22 cellular contexts compared by ENCODE assay signal in the genomic region with DNA sequence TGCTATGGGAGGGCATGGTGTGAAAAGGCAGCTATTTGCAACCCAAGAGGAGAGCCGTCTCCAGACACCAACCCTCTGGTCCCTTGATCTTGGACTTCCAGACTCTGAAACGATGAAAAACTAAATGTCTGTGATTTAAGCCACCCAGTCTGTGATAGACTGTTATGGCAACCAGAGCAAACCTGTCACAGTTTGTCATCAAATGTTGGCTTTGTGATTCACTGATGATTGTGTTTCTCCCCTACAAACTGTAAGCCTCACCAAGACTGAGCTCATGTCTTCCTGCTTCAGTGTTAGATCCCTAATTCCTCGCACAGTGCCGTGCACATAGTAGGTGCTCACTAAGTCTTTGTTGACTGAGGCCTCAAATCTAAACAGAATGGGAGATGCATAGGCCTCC.
DNase-seq lines count a peak whose midpoint lies in the region; ATAC-seq, FAIRE-seq and TF ChIP-seq lines count a peak whose summit lies in the region.
"Had no signal": no experiment of that assay in that cellular context is flagged by ENCODE, and none has a peak within 500 bp of the region (broad histone marks: within the 10 kb centered on the region; RNA-seq: fewer than 3 reads in every experiment).

No MANE protein-coding gene starts in this region.

- no peaks in the 10 kb centered on the region for H3K27me3 ChIP-seq in GM23248 (replicated peaks; ENCODE audit: insufficient read depth)
- no peaks in the 10 kb centered on the region for H3K27me3 ChIP-seq in astrocyte (ENCODE audit: insufficient read depth, low read length)
- H3K27me3 ChIP-seq: esophagus muscularis mucosa had no signal

- no peaks in the 10 kb centered on the region for H3K9me2 ChIP-seq in GM23248 (ENCODE audit: insufficient read depth)

- 45% methylated on average over 4 of the region's 4 CpGs for WGBS in A549 (ENCODE audit: missing lambda C conversion rate)
- WGBS in GM23248 (ENCODE audit: low coverage in 1 of 2, low lambda C conversion rate in 2 of 2, missing lambda C conversion rate in 2 of 2), 2 experiments, result 81 to 85% methylated on average over 4 of the region's 4 CpGs

- TF ChIP-seq RAD21 in A549 (conservative IDR thresholded peaks at IDR 0.05 in 1 of 2, IDR thresholded peaks at IDR 0.05 in 1 of 2), result no peak

- H3K9me3 Mint-ChIP-seq in astrocyte (ENCODE audit: unreplicated experiment), result no peaks in the 10 kb centered on the region
- peaks cover 2% of the 10 kb centered on the region for H3K9me3 Mint-ChIP-seq in neural crest cell
- H3K9me3 Mint-ChIP-seq in activated T-cell treated with anti-CD3 and anti-CD28 coated beads, Interleukin-2, amount 50 U/mL, for 24 hours, result peaks cover 6% of the 10 kb centered on the region
- H3K9me3 Mint-ChIP-seq: effector memory CD8-positive, alpha-beta T cell had no signal

- H3K36me3 ChIP-seq in GM23248 (ENCODE audit: low read depth) (no peaks in the 10 kb centered on the region), astrocyte (ENCODE audit: insufficient read depth, low read length) (no peaks in the 10 kb centered on the region)
- H3K36me3 ChIP-seq: esophagus muscularis mucosa, HAP-1 had no signal

- ATAC-seq in A549 (peak; percentile 63 to 64; a peak in 5 of 6 replicates), HG03159 (IDR thresholded peaks at IDR 0.05; ENCODE audit: unreplicated experiment) (no peak)
- ATAC-seq: effector memory CD8-positive, alpha-beta T cell; GM12878; left cardiac atrium; T-cell had no signal

- no peaks in the 10 kb centered on the region for H3F3A ChIP-seq in GM23248 (ENCODE audit: insufficient read depth)

- H2AFZ ChIP-seq in GM23248 (no peak overlapping the region), astrocyte (ENCODE audit: low read depth, low read length) (no peak overlapping the region)

- TF ChIP-seq CTCF in A549 (IDR thresholded peaks at IDR 0.05) (no peak), astrocyte (IDR thresholded peaks at IDR 0.05; ENCODE audit: insufficient read depth, low read depth, low read length) (no peak), neural crest cell (conservative IDR thresholded peaks at IDR 0.05) (no peak)

- POLR2A ChIA-PET in A549 (lab: Yijun Ruan, JAX), result no interaction called here

- peaks cover 7% of the 10 kb centered on the region; the same call in 2 of the 3 replicates for H3K4me1 ChIP-seq in A549
- H3K4me1 ChIP-seq in GM23248 (ENCODE audit: insufficient read depth), result no peaks in the 10 kb centered on the region
- peaks cover 25% of the 10 kb centered on the region for H3K4me1 ChIP-seq in astrocyte (ENCODE audit: insufficient read depth, low read length)
- H3K4me1 ChIP-seq: HAP-1 had no signal

- no peaks in the 10 kb centered on the region; the same call in 2 of the 3 replicates for H3K9me3 ChIP-seq in A549
- H3K9me3 ChIP-seq in GM23248 (ENCODE audit: low read depth), result no peaks in the 10 kb centered on the region
- peaks cover 3% of the 10 kb centered on the region for H3K9me3 ChIP-seq in astrocyte (ENCODE audit: insufficient read depth, low read depth, low read length)
- H3K9me3 ChIP-seq: HAP-1 had no signal

- H3K4me3 ChIP-seq in A549 (no peak overlapping the region), GM23248 (no peak overlapping the region), astrocyte (ENCODE audit: insufficient read depth, low read depth, low read length) (no peak overlapping the region)
- H3K4me3 ChIP-seq: esophagus muscularis mucosa, GM12878, HAP-1 had no signal

- DNase-seq in A549 (ENCODE audit: low read depth in 1 of 2, low spot score in 1 of 2) (peak; percentile 10 to 31), GM23248 (peak; percentile 35), astrocyte (ENCODE audit: low read depth) (no peak), neural crest cell (ENCODE audit: low read depth, low spot score) (no peak)
- DNase-seq in activated effector memory CD4-positive, alpha-beta T cell treated with anti-CD3 and anti-CD28 coated beads, Interleukin-2, amount 50 U/mL, for 16 hours, result no peak
- DNase-seq in activated T-cell treated with anti-CD3 and anti-CD28 coated beads, Interleukin-2, amount 50 U/mL, for 24 hours, result no peak
- DNase-seq: activated CD4-positive, alpha-beta T cell treated with anti-CD3 and anti-CD28 coated beads, Interleukin-2, amount 10 ng/mL, durations not matched to agents 24 days and 14 days; DMS153; effector memory CD8-positive, alpha-beta T cell; KBM-7; left cardiac atrium; NCI-H2171; NCI-H524 treated with DMSO at 0.1 percent for 48 hours; SHP77; T-cell had no signal

- H3K4me2 ChIP-seq in A549 (no peak overlapping the region), GM23248 (ENCODE audit: unreplicated experiment) (no peak overlapping the region), astrocyte (ENCODE audit: low read length) (no peak overlapping the region)

- H3K27ac ChIP-seq in A549 (peak overlapping the region in 1 of 2 experiments; percentile 41; a peak in 1 of 6 replicates), GM23248 (no peak overlapping the region), astrocyte (ENCODE audit: low read depth, low read length) (no peak overlapping the region)
- H3K27ac ChIP-seq: esophagus muscularis mucosa had no signal

- H3K27me3 Mint-ChIP-seq in astrocyte (ENCODE audit: low read depth, unreplicated experiment) (peaks cover 1% of the 10 kb centered on the region), neural crest cell (ENCODE audit: low read depth) (no peaks in the 10 kb centered on the region)
- H3K27me3 Mint-ChIP-seq in activated T-cell treated with anti-CD3 and anti-CD28 coated beads, Interleukin-2, amount 50 U/mL, for 24 hours, result peaks cover 14% of the 10 kb centered on the region

- CTCF ChIA-PET in A549 (lab: Yijun Ruan, JAX), result interaction anchor here (1.7 kb wide), 1 partner anchor 13 kb away, joined by 3 read pairs; no protein-coding TSS in a partner anchor

- no peak for TF ChIP-seq POLR2A in A549 (IDR thresholded peaks at IDR 0.05; ENCODE audit: low read length)

- H3K27ac Mint-ChIP-seq in astrocyte (ENCODE audit: unreplicated experiment), result peak overlapping the region; percentile 42
- H3K27ac Mint-ChIP-seq in neural crest cell (ENCODE audit: unreplicated experiment), result peak overlapping the region; percentile 89
- no peak overlapping the region for H3K27ac Mint-ChIP-seq in activated T-cell treated with anti-CD3 and anti-CD28 coated beads, Interleukin-2, amount 50 U/mL, for 24 hours
- H3K27ac Mint-ChIP-seq: activated CD4-positive, alpha-beta T cell treated with anti-CD3 and anti-CD28 coated beads, Interleukin-2, amount 10 ng/mL, durations not matched to agents 24 days and 14 days; activated T-helper 2 cell treated with anti-CD3 and anti-CD28 coated beads, Interferon-gamma antibody, Interleukin-2, Interleukin-4, amounts not matched to agents 10 μg/mL and 5 μg/mL and 100 μg/mL, durations not matched to agents 14 hours and 24 hours and 36 hours; effector memory CD8-positive, alpha-beta T cell; T-cell had no signal

- H3K9ac ChIP-seq in GM23248 (no peak overlapping the region), astrocyte (ENCODE audit: low read length) (no peak overlapping the region)

- FAIRE-seq in A549 (lab: Jason Lieb, UNC), result no peak
- no peak for FAIRE-seq in astrocyte (lab: Jason Lieb, UNC)
- FAIRE-seq: colon, GM12878, TTC549 had no signal

- H3K4me3 Mint-ChIP-seq in astrocyte (ENCODE audit: unreplicated experiment), result no peak overlapping the region
- H3K4me3 Mint-ChIP-seq in neural crest cell, result no peak overlapping the region
- H3K4me3 Mint-ChIP-seq in activated T-cell treated with anti-CD3 and anti-CD28 coated beads, Interleukin-2, amount 50 U/mL, for 24 hours, result no peak overlapping the region
- H3K4me3 Mint-ChIP-seq: activated CD4-positive, alpha-beta T cell treated with anti-CD3 and anti-CD28 coated beads, Interleukin-2, amount 10 ng/mL, durations not matched to agents 24 days and 14 days; effector memory CD8-positive, alpha-beta T cell; T-cell had no signal

- H3K36me3 Mint-ChIP-seq in astrocyte (ENCODE audit: low read depth, unreplicated experiment) (no peaks in the 10 kb centered on the region), neural crest cell (ENCODE audit: low read depth) (no peaks in the 10 kb centered on the region)
- H3K36me3 Mint-ChIP-seq in activated T-cell treated with anti-CD3 and anti-CD28 coated beads, Interleukin-2, amount 50 U/mL, for 24 hours (ENCODE audit: low read depth), result no peaks in the 10 kb centered on the region
- H3K36me3 Mint-ChIP-seq: T-cell had no signal

- no peak for TF ChIP-seq EP300 in A549 (IDR thresholded peaks at IDR 0.05)

- H3K4me1 Mint-ChIP-seq in astrocyte (ENCODE audit: low read depth, unreplicated experiment) (peaks cover 29% of the 10 kb centered on the region), neural crest cell (peaks cover 62% of the 10 kb centered on the region)
- peaks cover 3% of the 10 kb centered on the region for H3K4me1 Mint-ChIP-seq in activated T-cell treated with anti-CD3 and anti-CD28 coated beads, Interleukin-2, amount 50 U/mL, for 24 hours (ENCODE audit: low read depth)
- H3K4me1 Mint-ChIP-seq: activated CD4-positive, alpha-beta T cell treated with anti-CD3 and anti-CD28 coated beads, Interleukin-2, amount 10 ng/mL, durations not matched to agents 24 days and 14 days had no signal

- in situ Hi-C loops in GM23248 (cut with MboI), result no loop called here

- H4K20me1 ChIP-seq in GM23248 (ENCODE audit: insufficient read depth) (no peaks in the 10 kb centered on the region), astrocyte (ENCODE audit: insufficient read depth, low read length) (no peaks in the 10 kb centered on the region)

- H3K79me2 ChIP-seq in GM23248 (ENCODE audit: insufficient read depth), result no peaks in the 10 kb centered on the region
- H3K79me2 ChIP-seq in astrocyte (ENCODE audit: insufficient read depth, low read length), result no peaks in the 10 kb centered on the region

TF ChIP-seq in A549, 52 proteins besides CTCF, POLR2A, EP300 and RAD21:
- TF ChIP-seq FOSL2 (IDR thresholded peaks at IDR 0.05) (no peak), FOSL2 (CRISPR knock-in tag; IDR thresholded peaks at IDR 0.05) (0 out of 2 replicates have a peak, but pooled peaks have one; percentile 14), POLR2AphosphoS2 (conservative IDR thresholded peaks at IDR 0.05; ENCODE audit: low read length) (no peak)

Comparison
In these comparisons a context has a peak if more than half of its experiments do, and no peak if none do; other contexts are left out.
1. DNase-seq: peak in A549 (2 of 2) and GM23248 (single experiment); none in astrocyte (single experiment), neural crest cell (single experiment), activated effector memory CD4-positive, alpha-beta T cell treated with anti-CD3 and anti-CD28 coated beads, Interleukin-2, amount 50 U/mL, for 16 hours (single experiment) and activated T-cell treated with anti-CD3 and anti-CD28 coated beads, Interleukin-2, amount 50 U/mL, for 24 hours (single experiment).